ENCODE assay signal across 15 cellular contexts in genomic region chr11:48003926-48004325, GRCh38. TPM values are rescaled to one million over a fixed set of nuclear protein-coding genes. Genes with fewer than 3 reads are reported as not detected.
DNase-seq lines count a peak whose midpoint lies in the region; ATAC-seq and TF ChIP-seq lines count a peak whose summit lies in the region.
"Had no signal": no experiment of that assay in that cellular context is flagged by ENCODE, and none has a peak within 500 bp of the region (broad histone marks: within the 10 kb centered on the region; RNA-seq: fewer than 3 reads in every experiment).

No MANE protein-coding gene starts in this region.

- ATAC-seq in right cardiac atrium (no peak), HG03039 (IDR thresholded peaks at IDR 0.05; ENCODE audit: unreplicated experiment) (no peak)
- no peak for ATAC-seq in central memory CD8-positive, alpha-beta T cell (replicated peaks; ENCODE audit: extremely low read depth, poor library complexity, severe bottlenecking)
- ATAC-seq: pancreas had no signal

- no peaks in the 10 kb centered on the region for H3K27me3 Mint-ChIP-seq in central memory CD8-positive, alpha-beta T cell

- H4K20me1 ChIP-seq in OCI-LY1 (ENCODE audit: insufficient read depth, low read length), result no peaks in the 10 kb centered on the region

- peak overlapping the region; percentile 62 for H3K9ac ChIP-seq in OCI-LY1 (ENCODE audit: low read length)

- H3K36me3 ChIP-seq in left ventricle myocardium inferior (no peaks in the 10 kb centered on the region), OCI-LY1 (ENCODE audit: insufficient read depth, low read length) (no peaks in the 10 kb centered on the region), transverse colon (no peaks in the 10 kb centered on the region)
- H3K36me3 ChIP-seq: esophagus squamous epithelium, pancreas had no signal

- H3K4me2 ChIP-seq in OCI-LY1 (ENCODE audit: low read length), result peak overlapping the region; percentile 76

- in situ Hi-C loops in transverse colon (cut with MboI; ENCODE audit: low pct_ligation_motif_present in 1 of 4, low pct_unique_long_range_greater_than_20kb in 1 of 4, low sequenced_read_pairs in 3 of 4), result no loop called here

- TF ChIP-seq EP300 in transverse colon (IDR thresholded peaks at IDR 0.05; ENCODE audit: low read depth), result no peak

- intact Hi-C loops in left ventricle myocardium inferior (cut with micrococcal nuclease), result no loop called here
- intact Hi-C loops in right cardiac atrium (cut with DNase I), result no loop called here
- intact Hi-C loops in transverse colon (cut with DNase I; ENCODE audit: low total_unique reads), result no loop called here
- intact Hi-C loops in head of caudate nucleus (cut with DNase I), result no loop called here

- WGBS in right cardiac atrium, result 61% methylated on average over 2 of the region's 2 CpGs
- WGBS in transverse colon (ENCODE audit: low coverage in 1 of 2), 2 donors, result 49 to 71% methylated on average over 1 to 2 of the region's 2 CpGs

- H3K9me3 ChIP-seq in left ventricle myocardium inferior (replicated peaks) (no peaks in the 10 kb centered on the region), right cardiac atrium (ENCODE audit: control insufficient read depth, low read length) (peaks cover 1% of the 10 kb centered on the region), OCI-LY1 (ENCODE audit: low read length) (no peaks in the 10 kb centered on the region), transverse colon (no peaks in the 10 kb centered on the region)
- H3K9me3 ChIP-seq: esophagus squamous epithelium, pancreas had no signal

- H3K27ac ChIP-seq in left ventricle myocardium inferior (replicated peaks) (peak overlapping the region; percentile 62), right cardiac atrium (ENCODE audit: low read length) (no peak overlapping the region), OCI-LY1 (ENCODE audit: low read depth, low read length, poor library complexity, severe bottlenecking) (peak overlapping the region; percentile 98), transverse colon (peak overlapping the region in 3 of 4 donors; percentile 8 to 49 (median 17))
- H3K27ac ChIP-seq: pancreas had no signal

- H3K27me3 ChIP-seq in left ventricle myocardium inferior (ENCODE audit: low read depth), result no peaks in the 10 kb centered on the region
- no peaks in the 10 kb centered on the region for H3K27me3 ChIP-seq in right cardiac atrium (ENCODE audit: control insufficient read depth, insufficient read depth)
- no peaks in the 10 kb centered on the region for H3K27me3 ChIP-seq in OCI-LY1 (ENCODE audit: insufficient read depth, low read length)
- H3K27me3 ChIP-seq in transverse colon, result no peaks in the 10 kb centered on the region
- H3K27me3 ChIP-seq: esophagus squamous epithelium, pancreas had no signal

- no peaks in the 10 kb centered on the region for H3K9me2 ChIP-seq in OCI-LY1 (ENCODE audit: low read depth, low read length)

- H3K36me3 Mint-ChIP-seq in central memory CD8-positive, alpha-beta T cell (ENCODE audit: insufficient read depth), result peaks cover 15% of the 10 kb centered on the region

- peak overlapping the region; percentile 93 for H3K27ac Mint-ChIP-seq in central memory CD8-positive, alpha-beta T cell (ENCODE audit: low read depth)

- TF ChIP-seq CTCF in left ventricle myocardium inferior (IDR thresholded peaks at IDR 0.05; ENCODE audit: borderline replicate concordance) (no peak), OCI-LY1 (IDR thresholded peaks at IDR 0.05; ENCODE audit: low read length) (no peak), transverse colon (IDR thresholded peaks at IDR 0.05) (no peak)

- H3K4me3 Mint-ChIP-seq in central memory CD8-positive, alpha-beta T cell, result peak overlapping the region; percentile 64

- H2AFZ ChIP-seq in OCI-LY1 (ENCODE audit: low read length), result no peak overlapping the region

- H3K79me2 ChIP-seq in OCI-LY1 (ENCODE audit: insufficient read depth, low read length), result peaks cover 82% of the 10 kb centered on the region

- DNase-seq in left ventricle myocardium inferior, result no peak
- no peak for DNase-seq in right cardiac atrium
- DNase-seq in central memory CD8-positive, alpha-beta T cell (ENCODE audit: low spot score in 2 of 2), result no peak
- no peak for DNase-seq in transverse colon
- no peak for DNase-seq in head of caudate nucleus
- no peak for DNase-seq in COLO829 (ENCODE audit: low spot score)
- DNase-seq: cerebellar nuclear complex; esophagus squamous epithelium; NCI-H345; pancreas; RPMI8226; stimulated activated CD4-positive, alpha-beta T cell treated with anti-CD3 and anti-CD28 coated beads, Interleukin-2, amount 100 ng/mL, for 24 hours; stimulated activated naive CD4-positive, alpha-beta T cell treated with Interleukin-2 at 50 U/mL for 16 hours had no signal

- H3K4me3 ChIP-seq in left ventricle myocardium inferior (no peak overlapping the region), right cardiac atrium (ENCODE audit: low read length) (no peak overlapping the region), OCI-LY1 (ENCODE audit: low read depth, low read length, poor library complexity, severe bottlenecking) (peak overlapping the region; percentile 20), transverse colon (no peak overlapping the region)
- H3K4me3 ChIP-seq: esophagus squamous epithelium, pancreas had no signal

- H3K4me1 Mint-ChIP-seq in central memory CD8-positive, alpha-beta T cell, result peaks cover 76% of the 10 kb centered on the region

- no peaks in the 10 kb centered on the region for H3K9me3 Mint-ChIP-seq in central memory CD8-positive, alpha-beta T cell

- no peak for TF ChIP-seq POLR2A in transverse colon (IDR thresholded peaks at IDR 0.05)

- H3K4me1 ChIP-seq in left ventricle myocardium inferior (peaks cover 65% of the 10 kb centered on the region), right cardiac atrium (ENCODE audit: control insufficient read depth, insufficient read depth, low read length) (peaks cover 12% of the 10 kb centered on the region), OCI-LY1 (ENCODE audit: insufficient read depth, low read length, severe bottlenecking) (peaks cover 95% of the 10 kb centered on the region), transverse colon (peaks cover 7 to 68% (median 22%) of the 10 kb centered on the region in 4 donors)

- peaks cover 10% of the 10 kb centered on the region for H3F3A ChIP-seq in OCI-LY1 (ENCODE audit: insufficient read depth, low read length)

RNA-seq across cellular contexts. Expression of gene PTPRJ, which starts 23.6 kb away (rescaled TPM):
- total RNA-seq in left ventricle myocardium inferior (6.8 TPM), right cardiac atrium (1 to 10 TPM; 6.0 to 8.7 (median 7.0) TPM), transverse colon (10 to 100 TPM; 25.3 to 40.8 (median 31.7) TPM)
- polyA plus RNA-seq in right cardiac atrium, result 1.8 TPM
